Comparison of ENCODE assay signal across 33 cellular contexts in the genomic region with DNA sequence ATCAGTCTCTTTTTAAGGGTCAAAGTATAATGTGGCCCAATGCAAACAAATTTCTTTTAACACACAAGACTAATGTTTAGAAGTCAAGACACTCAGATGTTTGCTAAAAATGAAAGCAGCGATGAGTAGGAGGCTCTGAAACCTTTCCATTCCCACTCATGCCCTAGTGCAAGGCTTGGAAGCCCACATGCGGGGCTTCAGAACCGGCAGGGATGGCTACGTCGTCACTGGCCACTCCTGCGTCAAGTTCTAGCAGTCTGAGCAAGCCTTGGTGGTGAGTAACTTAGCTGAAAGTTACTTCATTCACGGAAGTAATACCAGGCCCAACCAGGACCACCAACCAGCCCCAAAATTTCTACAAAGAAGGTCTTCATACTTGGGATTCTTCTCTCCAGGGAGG. TPM values are rescaled to one million over a fixed set of nuclear protein-coding genes. Genes with fewer than 3 reads are reported as not detected.
DNase-seq lines count a peak whose midpoint lies in the region; ATAC-seq lines count a peak whose summit lies in the region.
"Had no signal": no experiment of that assay in that cellular context is flagged by ENCODE, and none has a peak within 500 bp of the region (broad histone marks: within the 10 kb centered on the region; RNA-seq: fewer than 3 reads in every experiment).

No MANE protein-coding gene starts in this region.

- peaks cover 17% of the 10 kb centered on the region for H3K4me1 Mint-ChIP-seq in activated naive CD8-positive, alpha-beta T cell treated with anti-CD3 and anti-CD28 coated beads, Interleukin-2, amount 50 U/mL, for 24 hours
- peaks cover 11% of the 10 kb centered on the region for H3K4me1 Mint-ChIP-seq in activated naive CD8-positive, alpha-beta T cell treated with anti-CD3 and anti-CD28 coated beads for 36 hours
- peaks cover 14 to 22% (median 20%) of the 10 kb centered on the region in 3 donors for H3K4me1 Mint-ChIP-seq in IgD-negative memory B cell
- H3K4me1 Mint-ChIP-seq in stimulated activated naive B cell treated with anti-CD40 and anti-IgM and Interleukin-4, amounts not matched to agents 10 μg/mL and 1 μg/mL and 100 μg/mL, for 72 hours = peaks cover 24 to 27% of the 10 kb centered on the region in 2 donors

- H3K27ac ChIP-seq in right cardiac atrium (ENCODE audit: low read length) = no peak overlapping the region
- H3K27ac ChIP-seq: C4-2B, tibial artery had no signal

- no peak for DNase-seq in activated naive CD8-positive, alpha-beta T cell treated with anti-CD3 and anti-CD28 coated beads, Interleukin-2, amount 50 U/mL, for 24 hours
- DNase-seq in activated naive CD8-positive, alpha-beta T cell treated with anti-CD3 and anti-CD28 coated beads for 36 hours = no peak
- DNase-seq in amniotic epithelial cell (ENCODE audit: low read depth) (peak; percentile 19), right cardiac atrium (no peak), NCI-H345 (lab: John Stamatoyannopoulos, UW) (no peak)
- DNase-seq in stimulated activated naive B cell treated with anti-CD40 and anti-IgM and Interleukin-4, amounts not matched to agents 10 μg/mL and 1 μg/mL and 100 μg/mL, for 72 hours = no peak
- DNase-seq: activated CD4-positive, CD25-positive, alpha-beta regulatory T cell treated with anti-CD3 and anti-CD28 coated beads, Interleukin-2, amount 50 U/mL, for 72 hours; activated effector memory CD4-positive, alpha-beta T cell treated with anti-CD3 and anti-CD28 coated beads, Interleukin-2, amount 50 U/mL, for 16 hours; caudate nucleus; cortex of kidney; effector memory CD4-positive, alpha-beta T cell; mucosa of descending colon; natural killer cell; NCI-H1436 treated with DMSO at 0.1 percent for 48 hours; NCI-H2081 treated with DMSO at 0.1 percent for 48 hours; NCI-H2227 treated with DMSO at 0.1 percent for 48 hours; NCI-H526 treated with DMSO at 0.1 percent for 48 hours; NK-92 treated with Interleukin-12 subunit alpha and Interleukin-12 subunit beta, amount 100 ng/mL, for 24 hours; nucleus accumbens; SK-N-SH; tibial artery had no signal

- peak overlapping the region; percentile 37 for H3K27ac Mint-ChIP-seq in activated naive CD8-positive, alpha-beta T cell treated with anti-CD3 and anti-CD28 coated beads, Interleukin-2, amount 50 U/mL, for 24 hours
- H3K27ac Mint-ChIP-seq in activated naive CD8-positive, alpha-beta T cell treated with anti-CD3 and anti-CD28 coated beads for 36 hours = no peak overlapping the region
- peak overlapping the region in 2 of 3 donors; percentile 37 to 76 for H3K27ac Mint-ChIP-seq in IgD-negative memory B cell
- H3K27ac Mint-ChIP-seq in stimulated activated naive B cell treated with anti-CD40 and anti-IgM and Interleukin-4, amounts not matched to agents 10 μg/mL and 1 μg/mL and 100 μg/mL, for 72 hours = peak overlapping the region; percentile 37
- H3K27ac Mint-ChIP-seq: natural killer cell, progenitor cell of endocrine pancreas had no signal

- H3K4me1 ChIP-seq in right cardiac atrium (ENCODE audit: control insufficient read depth, insufficient read depth, low read length) = no peaks in the 10 kb centered on the region
- H3K4me1 ChIP-seq: Caco-2, HAP-1, tibial artery had no signal

- H3K36me3 Mint-ChIP-seq in activated naive CD8-positive, alpha-beta T cell treated with anti-CD3 and anti-CD28 coated beads, Interleukin-2, amount 50 U/mL, for 24 hours (ENCODE audit: low read depth) = peaks cover 54% of the 10 kb centered on the region
- H3K36me3 Mint-ChIP-seq in activated naive CD8-positive, alpha-beta T cell treated with anti-CD3 and anti-CD28 coated beads for 36 hours = peaks cover 20% of the 10 kb centered on the region
- peaks cover 19% of the 10 kb centered on the region for H3K36me3 Mint-ChIP-seq in IgD-negative memory B cell
- H3K36me3 Mint-ChIP-seq in stimulated activated naive B cell treated with anti-CD40 and anti-IgM and Interleukin-4, amounts not matched to agents 10 μg/mL and 1 μg/mL and 100 μg/mL, for 72 hours = peaks cover 56 to 68% of the 10 kb centered on the region in 2 donors

- ATAC-seq in activated naive CD8-positive, alpha-beta T cell treated with anti-CD3 and anti-CD28 coated beads, Interleukin-2, amount 50 U/mL, for 24 hours = no peak
- no peak for ATAC-seq in stimulated activated naive B cell treated with anti-CD40 and anti-IgM and Interleukin-4, amounts not matched to agents 10 μg/mL and 1 μg/mL and 100 μg/mL, for 72 hours (replicated peaks)
- ATAC-seq in right cardiac atrium = no peak
- ATAC-seq: HepG2, mucosa of descending colon, natural killer cell, sciatic nerve had no signal

- WGBS in right cardiac atrium = 91% methylated on average over 7 of the region's 7 CpGs

- no peaks in the 10 kb centered on the region for H3K9me3 ChIP-seq in right cardiac atrium (ENCODE audit: control insufficient read depth, low read length)
- H3K9me3 ChIP-seq: Caco-2, HAP-1, mucosa of descending colon, SK-N-SH, tibial artery had no signal

- no peak overlapping the region for H3K4me3 Mint-ChIP-seq in activated naive CD8-positive, alpha-beta T cell treated with anti-CD3 and anti-CD28 coated beads, Interleukin-2, amount 50 U/mL, for 24 hours
- no peak overlapping the region for H3K4me3 Mint-ChIP-seq in activated naive CD8-positive, alpha-beta T cell treated with anti-CD3 and anti-CD28 coated beads for 36 hours
- no peak overlapping the region for H3K4me3 Mint-ChIP-seq in IgD-negative memory B cell
- H3K4me3 Mint-ChIP-seq in stimulated activated naive B cell treated with anti-CD40 and anti-IgM and Interleukin-4, amounts not matched to agents 10 μg/mL and 1 μg/mL and 100 μg/mL, for 72 hours = no peak overlapping the region
- H3K4me3 Mint-ChIP-seq: natural killer cell had no signal

- no peaks in the 10 kb centered on the region for H3K27me3 ChIP-seq in right cardiac atrium (ENCODE audit: control insufficient read depth, insufficient read depth)
- H3K27me3 ChIP-seq: tibial artery had no signal

- H3K9me3 Mint-ChIP-seq in activated naive CD8-positive, alpha-beta T cell treated with anti-CD3 and anti-CD28 coated beads, Interleukin-2, amount 50 U/mL, for 24 hours = no peaks in the 10 kb centered on the region
- no peaks in the 10 kb centered on the region for H3K9me3 Mint-ChIP-seq in activated naive CD8-positive, alpha-beta T cell treated with anti-CD3 and anti-CD28 coated beads for 36 hours
- no peaks in the 10 kb centered on the region for H3K9me3 Mint-ChIP-seq in IgD-negative memory B cell
- peaks cover 0 to 4% of the 10 kb centered on the region in 2 donors for H3K9me3 Mint-ChIP-seq in stimulated activated naive B cell treated with anti-CD40 and anti-IgM and Interleukin-4, amounts not matched to agents 10 μg/mL and 1 μg/mL and 100 μg/mL, for 72 hours
- H3K9me3 Mint-ChIP-seq: natural killer cell had no signal

- H3K27me3 Mint-ChIP-seq in activated naive CD8-positive, alpha-beta T cell treated with anti-CD3 and anti-CD28 coated beads, Interleukin-2, amount 50 U/mL, for 24 hours = no peaks in the 10 kb centered on the region
- no peaks in the 10 kb centered on the region for H3K27me3 Mint-ChIP-seq in activated naive CD8-positive, alpha-beta T cell treated with anti-CD3 and anti-CD28 coated beads for 36 hours
- H3K27me3 Mint-ChIP-seq in IgD-negative memory B cell = no peaks in the 10 kb centered on the region
- H3K27me3 Mint-ChIP-seq in stimulated activated naive B cell treated with anti-CD40 and anti-IgM and Interleukin-4, amounts not matched to agents 10 μg/mL and 1 μg/mL and 100 μg/mL, for 72 hours = no peaks in the 10 kb centered on the region
- H3K27me3 Mint-ChIP-seq: progenitor cell of endocrine pancreas had no signal

- intact Hi-C loops in right cardiac atrium (cut with DNase I) = no loop called here

- H3K4me3 ChIP-seq in right cardiac atrium (ENCODE audit: low read length) = no peak overlapping the region
- H3K4me3 ChIP-seq: HAP-1, lung, mucosa of descending colon, tibial artery had no signal

RNA-seq across cellular contexts. Expression of a gene that starts 14.8 kb away (rescaled TPM):
- 1 to 10 TPM in 1 of 2 experiments, under 1 TPM in 1; 0.70 to 1.2 TPM for total RNA-seq in activated naive CD8-positive, alpha-beta T cell treated with anti-CD3 and anti-CD28 coated beads for 36 hours
- not detected for polyA plus RNA-seq in IgD-negative memory B cell
- under 1 TPM in 2 of 4 donors, not detected in 2; 0.49 to 0.76 TPM for total RNA-seq in right cardiac atrium
- polyA plus RNA-seq in right cardiac atrium = not detected
- total RNA-seq: epithelial cell of proximal tubule, G401, glomerular endothelial cell, LHCN-M2, sciatic nerve had no signal
- polyA plus RNA-seq: SK-N-SH had no signal

RNA-seq across cellular contexts. Expression of a gene that starts 19.4 kb away (rescaled TPM):
- total RNA-seq in activated naive CD8-positive, alpha-beta T cell treated with anti-CD3 and anti-CD28 coated beads for 36 hours = 10 to 100 TPM; 54.4 to 55.4 TPM
- 50.7 TPM for polyA plus RNA-seq in IgD-negative memory B cell
- total RNA-seq in right cardiac atrium = 10 to 100 TPM; 24.0 to 28.3 (median 26.5) TPM
- polyA plus RNA-seq in right cardiac atrium = 11.4 TPM

RNA-seq across cellular contexts. Expression of a gene that starts 26.9 kb away (rescaled TPM):
- 10 to 100 TPM; 70.1 to 73.2 TPM for total RNA-seq in activated naive CD8-positive, alpha-beta T cell treated with anti-CD3 and anti-CD28 coated beads for 36 hours
- 22.8 TPM for polyA plus RNA-seq in IgD-negative memory B cell
- 10 to 100 TPM in 1 of 4 donors, 1 to 10 TPM in 3; 6.4 to 14.8 (median 9.1) TPM for total RNA-seq in right cardiac atrium
- 6.2 TPM for polyA plus RNA-seq in right cardiac atrium

RNA-seq across cellular contexts. Expression of a gene that starts 27.1 kb away (rescaled TPM):
- 10 to 100 TPM; 30.2 to 31.8 TPM for total RNA-seq in activated naive CD8-positive, alpha-beta T cell treated with anti-CD3 and anti-CD28 coated beads for 36 hours
- 42.9 TPM for polyA plus RNA-seq in IgD-negative memory B cell
- 10 to 100 TPM; 21.0 to 24.8 (median 23.5) TPM for total RNA-seq in right cardiac atrium
- polyA plus RNA-seq in right cardiac atrium = 15.7 TPM

RNA-seq across cellular contexts. Expression of a gene that starts 36.0 kb away (rescaled TPM):
- total RNA-seq in activated naive CD8-positive, alpha-beta T cell treated with anti-CD3 and anti-CD28 coated beads for 36 hours = 10 to 100 TPM; 33.0 to 36.4 TPM
- polyA plus RNA-seq in IgD-negative memory B cell (20.1 TPM), right cardiac atrium (2.9 TPM)
- total RNA-seq in right cardiac atrium = 1 to 10 TPM; 4.7 to 5.7 (median 4.9) TPM

Comparison
In these comparisons a context has a peak if more than half of its experiments do, and no peak if none do; other contexts are left out.
1. RNA of a gene that starts 26.9 kb away (total RNA-seq): 70.1 to 73.2 TPM in activated naive CD8-positive, alpha-beta T cell treated with anti-CD3 and anti-CD28 coated beads for 36 hours; 6.4 to 14.8 TPM in right cardiac atrium; every median in the first group is over 4 times any median in the second.